Comparison of ENCODE assay signal across 8 cellular contexts in the genomic region with DNA sequence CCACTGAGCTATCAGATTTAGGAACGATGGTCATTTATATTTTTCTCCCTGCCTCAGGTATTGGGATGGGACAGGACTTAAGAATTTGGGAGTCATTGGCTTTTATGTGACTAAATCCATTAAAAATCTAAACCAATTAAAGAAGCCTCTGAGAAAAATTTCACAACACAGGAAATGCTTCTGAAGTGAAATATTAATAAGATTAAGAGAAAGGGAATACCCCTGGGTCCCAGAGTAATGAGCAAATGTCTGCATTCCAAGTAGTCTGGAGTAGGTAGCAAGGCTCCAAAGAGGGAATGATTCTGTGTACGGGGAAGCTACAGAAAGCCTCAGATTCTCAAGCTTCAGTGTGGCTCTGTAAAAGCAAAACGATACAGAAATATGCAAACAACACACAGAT. TPM values are rescaled to one million over a fixed set of nuclear protein-coding genes. Genes with fewer than 3 reads are reported as not detected.
DNase-seq lines count a peak whose midpoint lies in the region; ATAC-seq and TF ChIP-seq lines count a peak whose summit lies in the region.

No MANE protein-coding gene starts in this region.

- H3K4me1 ChIP-seq in A673 (ENCODE audit: insufficient read depth, low read length, poor library complexity, severe bottlenecking) (peaks cover 18% of the 10 kb centered on the region), body of pancreas (peaks cover 23% of the 10 kb centered on the region), mesendoderm (ENCODE audit: control insufficient read depth, low read depth, low read length) (no peaks in the 10 kb centered on the region)

- TF ChIP-seq POLR2A in body of pancreas (IDR thresholded peaks at IDR 0.05) = no peak

- H4K5ac ChIP-seq in mesendoderm (ENCODE audit: low read length) = peak overlapping the region; percentile 78

- BruUV-seq in A673 (replicated peaks; lab: Mats Ljungman, UMichigan) = no TSS peak

- peaks cover 5% of the 10 kb centered on the region for H3K36me3 ChIP-seq in A673 (ENCODE audit: insufficient read depth, low read length, poor library complexity, severe bottlenecking)
- H3K36me3 ChIP-seq in body of pancreas (replicated peaks in 1 of 2; ENCODE audit: insufficient read depth in 1 of 2, low read depth in 2 of 2) = peaks cover 0 to 1% of the 10 kb centered on the region in 2 donors
- no peaks in the 10 kb centered on the region for H3K36me3 ChIP-seq in mesendoderm (ENCODE audit: control insufficient read depth, insufficient read depth, low read length)

- H3K23ac ChIP-seq in mesendoderm (ENCODE audit: low read length) = no peak overlapping the region

- peak overlapping the region; percentile 89 for H3K56ac ChIP-seq in mesendoderm (ENCODE audit: low read length)

- peak overlapping the region; percentile 56 for H3K4me2 ChIP-seq in mesendoderm (ENCODE audit: low read length)

- no peak overlapping the region for H2AK5ac ChIP-seq in mesendoderm (ENCODE audit: low read length)

- H3K9me3 ChIP-seq in A673 (ENCODE audit: low read depth, low read length, poor library complexity, severe bottlenecking) (no peaks in the 10 kb centered on the region), body of pancreas (no peaks in the 10 kb centered on the region)

- H3K27ac ChIP-seq in A673 (ENCODE audit: low read depth, low read length, poor library complexity, severe bottlenecking) = peak overlapping the region; percentile 82
- H3K27ac ChIP-seq in body of pancreas = peak overlapping the region in 3 of 4 donors; percentile 27 to 79 (median 47)
- H3K27ac ChIP-seq in mesendoderm (ENCODE audit: low read depth, low read length) = no peak overlapping the region

- intact Hi-C loops in A673 (cut with micrococcal nuclease; ENCODE audit: unreplicated experiment) (no loop called here), body of pancreas (cut with DNase I) (no loop called here)

- CTCF ChIA-PET in A673 (lab: Charles Lee) = interaction anchor here (0.8 kb wide), 1 partner anchor 217 kb away, joined by 3 read pairs; no protein-coding TSS in a partner anchor

- peaks cover 30% of the 10 kb centered on the region for H3K79me2 ChIP-seq in mesendoderm (ENCODE audit: control insufficient read depth, insufficient read depth, low read length)

- ATAC-seq in body of pancreas (peak; percentile 8), HG02623 (IDR thresholded peaks at IDR 0.05; ENCODE audit: unreplicated experiment) (no peak), HG02870 (IDR thresholded peaks at IDR 0.05; ENCODE audit: unreplicated experiment) (no peak), GM18519 (IDR thresholded peaks at IDR 0.05; ENCODE audit: low FRiP score, unreplicated experiment) (no peak)

- H3K27me3 ChIP-seq in A673 (replicated peaks; ENCODE audit: insufficient read depth, low read depth, low read length, poor library complexity) (no peaks in the 10 kb centered on the region), body of pancreas (no peaks in the 10 kb centered on the region), mesendoderm (ENCODE audit: insufficient read depth, low read length, poor library complexity) (no peaks in the 10 kb centered on the region)

- H3K79me1 ChIP-seq in mesendoderm (ENCODE audit: low read length) = peaks cover 3% of the 10 kb centered on the region

- DNase-seq in A673 (ENCODE audit: low spot score) (peak; percentile 87), HFF-Myc (ENCODE audit: extremely low read depth, low read depth) (no peak), body of pancreas (no peak), mesendoderm (peak; percentile 45), SHP77 (lab: John Stamatoyannopoulos, UW) (no peak)

- POLR2A ChIA-PET in A673 (lab: Charles Lee; ENCODE audit: low non-redundant PET) = interaction anchor here (0.6 kb wide), 1 partner anchor 16 kb away, joined by 4 read pairs; no protein-coding TSS in a partner anchor

- H2BK120ac ChIP-seq in mesendoderm (ENCODE audit: low read depth, low read length) = no peak overlapping the region

- 34 to 44% methylated on average over 3 of the region's 3 CpGs for WGBS in body of pancreas, 2 donors
- no CpG with 5 or more reads among the region's 3 CpGs for WGBS in mesendoderm (ENCODE audit: extremely low coverage, insufficient coverage, low lambda C conversion rate)

- no peak overlapping the region for H3K4ac ChIP-seq in mesendoderm (ENCODE audit: low read depth, low read length)

- peak overlapping the region; percentile 88 for H2BK15ac ChIP-seq in mesendoderm (replicated peaks; ENCODE audit: low read depth)

- TF ChIP-seq CTCF in A673 (conservative IDR thresholded peaks at IDR 0.05; ENCODE audit: low read depth, low read length) = no peak
- no peak for TF ChIP-seq CTCF in HFF-Myc (IDR thresholded peaks at IDR 0.05; ENCODE audit: low read depth, low read length, missing control alignments)
- no peak for TF ChIP-seq CTCF in body of pancreas (IDR thresholded peaks at IDR 0.05)

- peak overlapping the region; percentile 81 for H3K9ac ChIP-seq in mesendoderm (ENCODE audit: low read length)

- H3K18ac ChIP-seq in mesendoderm (ENCODE audit: low read length) = peak overlapping the region; percentile 78

- H3K4me3 ChIP-seq in A673 (ENCODE audit: low read depth, low read length, poor library complexity, severe bottlenecking) = peak overlapping the region; percentile 46
- H3K4me3 ChIP-seq in HFF-Myc (replicated peaks; ENCODE audit: low read depth, low read length) = peak overlapping the region; percentile 44
- peak overlapping the region in 1 of 2 donors; percentile 63 for H3K4me3 ChIP-seq in body of pancreas
- H3K4me3 ChIP-seq in mesendoderm (ENCODE audit: low read length) = peak overlapping the region; percentile 35

- H4K8ac ChIP-seq in mesendoderm (ENCODE audit: low read depth, low read length) = peak overlapping the region; percentile 81

- H2BK5ac ChIP-seq in mesendoderm (ENCODE audit: low read length) = no peak overlapping the region

RNA-seq across cellular contexts. Expression of gene MED6, which starts 0.7 kb away (rescaled TPM):
- total RNA-seq in A673 (2021) (56.8 and 59.8 TPM in 2 replicates), body of pancreas (10 to 100 TPM; 22.4 to 29.8 TPM)
- polyA plus RNA-seq in mesendoderm (2013, experiment 1 of 2) = 40.8 TPM
- polyA plus RNA-seq in mesendoderm (2013, experiment 2 of 2) = 39.8 TPM

RNA-seq across cellular contexts. Expression of gene TTC9, which starts 40.6 kb away (rescaled TPM):
- 4.2 and 4.7 TPM in 2 replicates for total RNA-seq in A673 (2021)
- total RNA-seq in body of pancreas = 1 to 10 TPM; 1.6 to 2.6 TPM
- 9.7 TPM for polyA plus RNA-seq in mesendoderm (2013, experiment 1 of 2)
- polyA plus RNA-seq in mesendoderm (2013, experiment 2 of 2) = 10.1 TPM

Comparison
In these comparisons a context has a peak if more than half of its experiments do, and no peak if none do; other contexts are left out.
1. DNase-seq: peak in A673 (single experiment) and mesendoderm (single experiment); none in HFF-Myc (single experiment), body of pancreas (0 of 4) and SHP77 (0 of 2).